1 cellular context compared by ENCODE assay signal in genomic region chr13:83882626-83882959, GRCh38.
TF ChIP-seq lines count a peak whose summit lies in the region.

No MANE protein-coding gene starts in this region.

TF ChIP-seq in GM23338, 12 proteins besides CTCF, POLR2A, EP300 and RAD21 (continued from another document):
- TF ChIP-seq ZNF462 (CRISPR knock-in tag; IDR thresholded peaks at IDR 0.05) (no peak), ETS1 (IDR thresholded peaks at IDR 0.05) (no peak), JUNB (IDR thresholded peaks at IDR 0.05; ENCODE audit: unreplicated experiment) (no peak), CREB1 (CRISPR knock-in tag; IDR thresholded peaks at IDR 0.05; ENCODE audit: low read depth) (no peak), ZNF331 (CRISPR knock-in tag; IDR thresholded peaks at IDR 0.05; ENCODE audit: low read depth) (no peak), POLR2AphosphoS5 (IDR thresholded peaks at IDR 0.05; ENCODE audit: low read depth) (no peak), NANOG (IDR thresholded peaks at IDR 0.05; ENCODE audit: borderline replicate concordance) (no peak), REST (IDR thresholded peaks at IDR 0.05; ENCODE audit: unreplicated experiment) (no peak), ZNF114 (CRISPR knock-in tag; IDR thresholded peaks at IDR 0.05) (no peak)
